In genomic region chr3:143825513-143825912, GRCh38 we compare ENCODE assay signal across 10 cellular contexts. TPM values are rescaled to one million over a fixed set of nuclear protein-coding genes. Genes with fewer than 3 reads are reported as not detected.
A peak's percentile ranks its signal among the peaks of the same experiment; 100 is the strongest.
DNase-seq lines count a peak whose midpoint lies in the region; ATAC-seq and TF ChIP-seq lines count a peak whose summit lies in the region.
"Had no signal": no experiment of that assay in that cellular context is flagged by ENCODE, and none has a peak within 500 bp of the region (broad histone marks: within the 10 kb centered on the region; RNA-seq: fewer than 3 reads in every experiment).

No MANE protein-coding gene starts in this region.

- H3K4me1 Mint-ChIP-seq in MCF 10A (ENCODE audit: insufficient read depth, unreplicated experiment) = peaks cover 14% of the 10 kb centered on the region

- H3K4me3 Mint-ChIP-seq in MCF 10A (ENCODE audit: unreplicated experiment) = no peak overlapping the region

- in situ Hi-C loops in HAP-1 (cut with MboI; ENCODE audit: low sequenced_read_pairs) = no loop called here

- intact Hi-C loops in heart right ventricle (cut with DNase I) = no loop called here
- intact Hi-C loops in MCF 10A (cut with micrococcal nuclease) = no loop called here

- no peak for TF ChIP-seq POLR2A in GM18505 (IDR thresholded peaks at IDR 0.05; ENCODE audit: borderline replicate concordance, extremely low read depth, insufficient read depth, insufficient read length)

- WGBS in heart right ventricle, 2 donors = 41 to 45% methylated on average over 3 of the region's 3 CpGs

- DNase-seq in heart right ventricle = no peak
- no peak for DNase-seq in amygdala (lab: John Stamatoyannopoulos, UW)
- no peak for DNase-seq in MCF 10A (ENCODE audit: unreplicated experiment)
- DNase-seq in DMS79 (lab: John Stamatoyannopoulos, UW) = no peak
- DNase-seq in HAP-1 (ENCODE audit: low spot score in 2 of 2) = no peak
- DNase-seq: activated CD8-positive, alpha-beta memory T cell treated with anti-CD3 and anti-CD28 coated beads, Interleukin-2, amount 50 U/mL, for 48 hours; NCI-H1417 treated with DMSO at 0.1 percent for 48 hours had no signal

- ATAC-seq in GM18505 (IDR thresholded peaks at IDR 0.05; ENCODE audit: unreplicated experiment) (peak; percentile 62), GM21390 (IDR thresholded peaks at IDR 0.05; ENCODE audit: unreplicated experiment) (peak; percentile 76), HG03442 (IDR thresholded peaks at IDR 0.05; ENCODE audit: unreplicated experiment) (peak; percentile 73), heart right ventricle (peak in 6 of 8 donors; percentile 36 to 55 (median 47))

- no peaks in the 10 kb centered on the region for H3K27me3 Mint-ChIP-seq in MCF 10A (ENCODE audit: insufficient read depth, unreplicated experiment)

- peak overlapping the region in 1 of 10 donors; percentile 81 for H3K27ac ChIP-seq in heart right ventricle

- H3K36me3 ChIP-seq in heart right ventricle (no peaks in the 10 kb centered on the region), HAP-1 (replicated peaks) (no peaks in the 10 kb centered on the region)

- no peaks in the 10 kb centered on the region for H3K27me3 ChIP-seq in heart right ventricle
- no peaks in the 10 kb centered on the region for H3K27me3 ChIP-seq in HAP-1 (ENCODE audit: low read depth)

- no TSS peak for BruUV-seq in MCF 10A (replicated peaks; lab: Mats Ljungman, UMichigan)

- no peaks in the 10 kb centered on the region for H3K9me3 ChIP-seq in heart right ventricle
- H3K9me3 ChIP-seq in HAP-1 = no peaks in the 10 kb centered on the region

- H3K4me1 ChIP-seq in heart right ventricle (peaks cover 0 to 64% (median 0%) of the 10 kb centered on the region in 9 donors), HAP-1 (no peaks in the 10 kb centered on the region)

- POLR2A ChIA-PET in MCF 10A (lab: Yijun Ruan, JAX) = no interaction called here

- H3K36me3 Mint-ChIP-seq in MCF 10A (ENCODE audit: insufficient read depth, unreplicated experiment) = no peaks in the 10 kb centered on the region

- H3K9me3 Mint-ChIP-seq in MCF 10A (ENCODE audit: unreplicated experiment) = peaks cover 7% of the 10 kb centered on the region

- H3K27ac Mint-ChIP-seq in MCF 10A (ENCODE audit: low read depth, unreplicated experiment) = no peak overlapping the region

- CTCF ChIA-PET in MCF 10A (lab: Yijun Ruan, JAX) = interaction anchor here (1.2 to 1.4 kb wide), 2 partner anchors 9 to 125 kb away, joined by 3 read pairs; no protein-coding TSS in a partner anchor

- no peak for TF ChIP-seq CTCF in heart right ventricle (IDR thresholded peaks at IDR 0.05)
- no peak for TF ChIP-seq CTCF in MCF 10A (IDR thresholded peaks at IDR 0.05; ENCODE audit: unreplicated experiment)

- H3K4me3 ChIP-seq in heart right ventricle = no peak overlapping the region
- H3K4me3 ChIP-seq in HAP-1 = no peak overlapping the region

RNA-seq across cellular contexts. Expression of gene SLC9A9, which starts 22.8 kb away (rescaled TPM):
- total RNA-seq in heart right ventricle (1 to 10 TPM; 2.1 to 8.4 (median 3.6) TPM), MCF 10A (2022) (2.0 and 2.2 TPM in 2 replicates)
- polyA plus RNA-seq in heart right ventricle = 1 to 10 TPM; 1.3 to 2.6 TPM
